Comparison of ENCODE assay signal across 18 cellular contexts in the genomic region with DNA sequence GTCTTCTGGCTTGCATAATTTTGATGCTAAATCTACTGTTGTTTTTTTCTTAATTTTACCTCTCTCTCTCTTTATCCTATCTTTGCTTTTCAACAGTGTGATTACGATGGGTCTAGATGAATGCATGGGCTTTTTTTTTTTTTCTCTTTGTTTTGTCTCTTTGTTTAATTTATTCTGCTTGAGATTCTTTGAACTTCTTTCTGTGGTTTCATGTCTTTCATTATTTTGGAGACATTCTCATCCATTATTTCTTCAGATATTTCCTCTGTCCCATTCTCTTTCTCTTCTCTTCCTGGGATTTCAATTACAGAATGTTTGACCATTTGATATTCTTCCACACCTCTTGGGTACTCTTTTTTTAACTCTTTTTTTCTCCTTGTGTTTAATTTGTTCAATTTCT. TPM values are rescaled to one million over a fixed set of nuclear protein-coding genes. Genes with fewer than 3 reads are reported as not detected.
DNase-seq lines count a peak whose midpoint lies in the region; ATAC-seq and TF ChIP-seq lines count a peak whose summit lies in the region.
"Had no signal": no experiment of that assay in that cellular context is flagged by ENCODE, and none has a peak within 500 bp of the region (broad histone marks: within the 10 kb centered on the region; RNA-seq: fewer than 3 reads in every experiment).

No MANE protein-coding gene starts in this region.

- peaks cover 5% of the 10 kb centered on the region for H3K9me3 Mint-ChIP-seq in activated CD8-positive, alpha-beta memory T cell treated with anti-CD3 and anti-CD28 coated beads, Interleukin-2, amount 10 ng/mL, durations not matched to agents 7 days and 5 days (ENCODE audit: low read depth)
- H3K9me3 Mint-ChIP-seq in GM23338 (peaks cover 5% of the 10 kb centered on the region; the same call in 2 of the 3 replicates), natural killer cell (peaks cover 0 to 3% of the 10 kb centered on the region in 2 donors)
- H3K9me3 Mint-ChIP-seq in activated CD8-positive, alpha-beta T cell treated with anti-CD3 and anti-CD28 coated beads for 36 hours = peaks cover 13% of the 10 kb centered on the region

- peak overlapping the region; percentile 61 for H3K4me3 Mint-ChIP-seq in activated CD8-positive, alpha-beta memory T cell treated with anti-CD3 and anti-CD28 coated beads, Interleukin-2, amount 10 ng/mL, durations not matched to agents 7 days and 5 days
- H3K4me3 Mint-ChIP-seq in GM23338 (no peak overlapping the region), natural killer cell (peak overlapping the region; percentile 63)
- H3K4me3 Mint-ChIP-seq in activated CD8-positive, alpha-beta T cell treated with anti-CD3 and anti-CD28 coated beads for 36 hours = peak overlapping the region; percentile 22

- no peaks in the 10 kb centered on the region for H4K20me1 ChIP-seq in GM23338 (replicated peaks; ENCODE audit: insufficient read depth)

- no peak overlapping the region for H3K4me3 ChIP-seq in GM23338
- no peak overlapping the region for H3K4me3 ChIP-seq in right cardiac atrium (ENCODE audit: low read length)

- no peaks in the 10 kb centered on the region for H3K27me3 ChIP-seq in GM23338 (ENCODE audit: insufficient read depth)
- no peaks in the 10 kb centered on the region for H3K27me3 ChIP-seq in right cardiac atrium (ENCODE audit: control insufficient read depth, insufficient read depth)

- CTCF ChIA-PET in activated CD8-positive, alpha-beta memory T cell treated with anti-CD3 and anti-CD28 coated beads, Interleukin-2, amount 10 ng/mL, durations not matched to agents 7 days and 5 days (lab: Charles Lee) = no interaction called here
- CTCF ChIA-PET in activated CD8-positive, alpha-beta T cell treated with anti-CD3 and anti-CD28 coated beads for 36 hours (lab: Charles Lee) = no interaction called here

- intact Hi-C loops in activated CD8-positive, alpha-beta T cell treated with anti-CD3 and anti-CD28 coated beads for 36 hours (cut with micrococcal nuclease) = no loop called here
- intact Hi-C loops in natural killer cell (cut with micrococcal nuclease) = no loop called here
- intact Hi-C loops in right cardiac atrium (cut with DNase I) = no loop called here

- H3K36me3 ChIP-seq in GM23338 (ENCODE audit: insufficient read depth) = no peaks in the 10 kb centered on the region

- H3K9me3 ChIP-seq in right cardiac atrium (ENCODE audit: control insufficient read depth, low read length) = no peaks in the 10 kb centered on the region

- no peaks in the 10 kb centered on the region for H3K79me2 ChIP-seq in GM23338 (replicated peaks; ENCODE audit: insufficient read depth)

- 93% methylated on average over 1 of the region's 1 CpG for WGBS in right cardiac atrium

- H3F3A ChIP-seq in GM23338 (replicated peaks; ENCODE audit: low read depth) = no peaks in the 10 kb centered on the region

- no peak for ATAC-seq in activated CD8-positive, alpha-beta memory T cell treated with anti-CD3 and anti-CD28 coated beads, Interleukin-2, amount 10 ng/mL, durations not matched to agents 7 days and 5 days
- ATAC-seq in GM23338 (no peak), natural killer cell (no peak), GM18511 (IDR thresholded peaks at IDR 0.05; ENCODE audit: unreplicated experiment) (no peak), right cardiac atrium (no peak)
- no peak for ATAC-seq in activated CD8-positive, alpha-beta T cell treated with anti-CD3 and anti-CD28 coated beads for 36 hours

- H3K27me3 Mint-ChIP-seq in activated CD8-positive, alpha-beta memory T cell treated with anti-CD3 and anti-CD28 coated beads, Interleukin-2, amount 10 ng/mL, durations not matched to agents 7 days and 5 days = no peaks in the 10 kb centered on the region
- no peaks in the 10 kb centered on the region for H3K27me3 Mint-ChIP-seq in GM23338 (ENCODE audit: insufficient read depth, low read depth, poor library complexity)
- no peaks in the 10 kb centered on the region for H3K27me3 Mint-ChIP-seq in activated CD8-positive, alpha-beta T cell treated with anti-CD3 and anti-CD28 coated beads for 36 hours
- peaks cover 0 to 3% of the 10 kb centered on the region in 2 donors for H3K27me3 Mint-ChIP-seq in natural killer cell (ENCODE audit: low read depth in 2 of 2)

- peak overlapping the region; percentile 10; the same call in 1 of the 2 replicates for H3K4me2 ChIP-seq in GM23338

- peaks cover 17% of the 10 kb centered on the region for H3K36me3 Mint-ChIP-seq in activated CD8-positive, alpha-beta memory T cell treated with anti-CD3 and anti-CD28 coated beads, Interleukin-2, amount 10 ng/mL, durations not matched to agents 7 days and 5 days
- H3K36me3 Mint-ChIP-seq in GM23338 (ENCODE audit: low read depth) (peaks cover 2% of the 10 kb centered on the region; the same call in 1 of the 3 replicates), natural killer cell (no peaks in the 10 kb centered on the region)
- peaks cover 10% of the 10 kb centered on the region for H3K36me3 Mint-ChIP-seq in activated CD8-positive, alpha-beta T cell treated with anti-CD3 and anti-CD28 coated beads for 36 hours (ENCODE audit: low read depth)

- POLR2A ChIA-PET in activated CD8-positive, alpha-beta T cell treated with anti-CD3 and anti-CD28 coated beads for 36 hours (lab: Charles Lee) = no interaction called here

- peaks cover 10% of the 10 kb centered on the region; the same call in 1 of the 2 replicates for H3K9me2 ChIP-seq in GM23338 (ENCODE audit: insufficient read depth)

- peaks cover 14% of the 10 kb centered on the region for H3K4me1 Mint-ChIP-seq in activated CD8-positive, alpha-beta memory T cell treated with anti-CD3 and anti-CD28 coated beads, Interleukin-2, amount 10 ng/mL, durations not matched to agents 7 days and 5 days
- H3K4me1 Mint-ChIP-seq in GM23338 (peaks cover 8% of the 10 kb centered on the region; the same call in 2 of the 3 replicates), natural killer cell (peaks cover 13 to 14% of the 10 kb centered on the region in 2 donors)
- H3K4me1 Mint-ChIP-seq in activated CD8-positive, alpha-beta T cell treated with anti-CD3 and anti-CD28 coated beads for 36 hours (ENCODE audit: low read depth) = peaks cover 12% of the 10 kb centered on the region

- TF ChIP-seq CTCF in GM23338 (conservative IDR thresholded peaks at IDR 0.05; ENCODE audit: low read depth in 2 of 2) = no peak
- no peak for TF ChIP-seq CTCF in activated CD8-positive, alpha-beta T cell treated with anti-CD3 and anti-CD28 coated beads for 36 hours (IDR thresholded peaks at IDR 0.05)
- no peak for TF ChIP-seq CTCF in natural killer cell (IDR thresholded peaks at IDR 0.05)

- peak overlapping the region; percentile 61 for H3K27ac Mint-ChIP-seq in activated CD8-positive, alpha-beta memory T cell treated with anti-CD3 and anti-CD28 coated beads, Interleukin-2, amount 10 ng/mL, durations not matched to agents 7 days and 5 days
- H3K27ac Mint-ChIP-seq in GM23338 (no peak overlapping the region), natural killer cell (peak overlapping the region in 1 of 2 donors; percentile 64)
- H3K27ac Mint-ChIP-seq in activated CD8-positive, alpha-beta T cell treated with anti-CD3 and anti-CD28 coated beads for 36 hours = peak overlapping the region; percentile 31

- H3K4me1 ChIP-seq in GM23338 (ENCODE audit: insufficient read depth) (peaks cover 4% of the 10 kb centered on the region; the same call in 1 of the 2 replicates), right cardiac atrium (ENCODE audit: control insufficient read depth, insufficient read depth, low read length) (no peaks in the 10 kb centered on the region)

- DNase-seq in activated CD8-positive, alpha-beta memory T cell treated with anti-CD3 and anti-CD28 coated beads, Interleukin-2, amount 10 ng/mL, durations not matched to agents 7 days and 5 days = no peak
- no peak for DNase-seq in activated CD8-positive, alpha-beta memory T cell treated with anti-CD3 and anti-CD28 coated beads, Interleukin-2, amount 50 U/mL, for 4 hours
- no peak for DNase-seq in GM23338 (ENCODE audit: low spot score)
- no peak for DNase-seq in activated CD8-positive, alpha-beta T cell treated with anti-CD3 and anti-CD28 coated beads for 36 hours
- DNase-seq in natural killer cell = no peak
- no peak for DNase-seq in right cardiac atrium
- DNase-seq: C1 segment of cervical spinal cord, COR-L47, GF-D8, KBM-7, NCI-H1092 treated with DMSO at 0.1 percent for 48 hours, NCI-H226, NCI-H526, Right ventricle myocardium superior had no signal

- H2AFZ ChIP-seq in GM23338 = no peak overlapping the region

- H3K27ac ChIP-seq in GM23338 (ENCODE audit: low read depth) = no peak overlapping the region
- H3K27ac ChIP-seq in right cardiac atrium (ENCODE audit: low read length) = no peak overlapping the region

RNA-seq across cellular contexts. Expression of gene CCDC182, which starts 52.3 kb away (rescaled TPM):
- total RNA-seq in activated CD8-positive, alpha-beta memory T cell treated with anti-CD3 and anti-CD28 coated beads, Interleukin-2, amount 10 ng/mL, durations not matched to agents 7 days and 5 days = not detected
- total RNA-seq in GM23338 (2014; rRNA removed; shearing (Covaris generic)) = not detected in 2 replicates
- polyA plus RNA-seq in GM23338 (2016; fragmentation: Nextera tagmentation; extraction: Ambion mirVana) (not detected in 2 replicates), right cardiac atrium (not detected)
- total RNA-seq in activated CD8-positive, alpha-beta T cell treated with anti-CD3 and anti-CD28 coated beads for 36 hours = not detected
- total RNA-seq in natural killer cell (not detected), right cardiac atrium (not detected)
- total RNA-seq: A673, Daoy, MCF 10A, Right ventricle myocardium superior had no signal
